Comparison of ENCODE assay signal across 28 cellular contexts in the genomic region with DNA sequence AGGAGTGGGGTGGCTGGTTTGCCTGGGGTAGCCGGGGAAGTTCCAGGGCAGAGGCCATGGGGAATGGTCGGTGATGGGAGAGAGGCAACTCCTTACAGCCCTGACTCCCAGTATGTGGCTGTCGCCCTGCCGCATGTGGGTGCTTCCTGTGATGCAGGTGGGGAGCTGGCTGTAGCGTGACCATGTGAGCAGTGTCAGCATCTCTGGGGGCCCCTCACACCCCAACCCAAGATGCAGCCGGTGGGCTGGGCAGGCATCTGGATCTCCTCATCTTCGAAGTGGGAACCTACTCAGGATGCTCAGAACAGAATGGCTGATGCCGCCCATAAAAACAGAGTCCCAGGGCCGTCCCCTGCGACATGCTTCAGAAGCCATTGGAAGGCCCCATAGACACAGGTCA. TPM values are rescaled to one million over a fixed set of nuclear protein-coding genes. Genes with fewer than 3 reads are reported as not detected.
"Had no signal": no experiment of that assay in that cellular context is flagged by ENCODE, and none has a peak within 500 bp of the region (broad histone marks: within the 10 kb centered on the region; RNA-seq: fewer than 3 reads in every experiment).

No MANE protein-coding gene starts in this region.

- H3K9me3 ChIP-seq: gastrocnemius medialis had no signal

- DNase-seq: activated B cell treated with CpG ODN at 0.5 μM for 24 hours; activated CD4-positive, alpha-beta memory T cell treated with anti-CD3 and anti-CD28 coated beads, Interleukin-2, amount 10 ng/mL, durations not matched to agents 7 days and 5 days; activated CD4-positive, alpha-beta T cell treated with anti-CD3 and anti-CD28 coated beads for 48 hours; activated CD4-positive, alpha-beta T cell treated with anti-CD3 and anti-CD28 coated beads, Interleukin-2, amount 50 U/mL, for 4 hours; activated CD8-positive, alpha-beta memory T cell treated with anti-CD3 and anti-CD28 coated beads, Interleukin-2, amount 50 U/mL, for 48 hours; activated gamma-delta T cell treated with Interleukin-2 at 50 U/mL for 16 hours; activated naive CD4-positive, alpha-beta T cell treated with anti-CD3 and anti-CD28 coated beads, Interleukin-2, amount 50 U/mL, for 16 hours; activated naive CD4-positive, alpha-beta T cell treated with Interleukin-2 at 50 U/mL for 16 hours; activated T-cell treated with anti-CD3 and anti-CD28 coated beads for 4 hours; activated T-cell treated with anti-CD3 and anti-CD28 coated beads, Interleukin-2, amount 50 U/mL, for 24 hours; activated T-cell treated with anti-CD3 and anti-CD28 coated beads, Interleukin-2, amount 50 U/mL, for 72 hours; amniotic stem cell; anterior cingulate cortex; brain microvascular endothelial cell; dorsolateral prefrontal cortex; effector memory CD4-positive, alpha-beta T cell; foreskin keratinocyte; gastrocnemius medialis; T-helper 1 cell; T-helper 17 cell; T1000; WERI-Rb-1 had no signal

- H3K27me3 ChIP-seq: brain microvascular endothelial cell, gastrocnemius medialis had no signal

- ATAC-seq: activated CD4-positive, CD25-positive, alpha-beta regulatory T cell treated with anti-CD3 and anti-CD28 coated beads, Interleukin-2, amount 50 U/mL, for 24 hours; activated T-cell treated with anti-CD3 and anti-CD28 coated beads, Interleukin-2, amount 50 U/mL, for 72 hours; esophagus mucosa; foreskin keratinocyte; gastrocnemius medialis; T-helper 17 cell had no signal

- H3K4me1 ChIP-seq: foreskin keratinocyte, gastrocnemius medialis had no signal

- H3K27ac ChIP-seq: brain microvascular endothelial cell, coronary artery, dorsolateral prefrontal cortex, foreskin keratinocyte, gastrocnemius medialis, WERI-Rb-1 had no signal

- H3K36me3 ChIP-seq: brain microvascular endothelial cell, gastrocnemius medialis, WERI-Rb-1 had no signal

- H3K4me3 ChIP-seq: coronary artery, dorsolateral prefrontal cortex, gastrocnemius medialis had no signal

RNA-seq across cellular contexts. Expression of a gene that starts 45.0 kb away (rescaled TPM):
- total RNA-seq: activated B cell treated with CpG ODN at 0.5 μM for 24 hours, bronchial epithelial cell, cerebellum, epithelial cell of proximal tubule, foreskin keratinocyte, gastrocnemius medialis, T-helper 17 cell had no signal
- polyA plus RNA-seq: foreskin keratinocyte had no signal
